In the genomic region with DNA sequence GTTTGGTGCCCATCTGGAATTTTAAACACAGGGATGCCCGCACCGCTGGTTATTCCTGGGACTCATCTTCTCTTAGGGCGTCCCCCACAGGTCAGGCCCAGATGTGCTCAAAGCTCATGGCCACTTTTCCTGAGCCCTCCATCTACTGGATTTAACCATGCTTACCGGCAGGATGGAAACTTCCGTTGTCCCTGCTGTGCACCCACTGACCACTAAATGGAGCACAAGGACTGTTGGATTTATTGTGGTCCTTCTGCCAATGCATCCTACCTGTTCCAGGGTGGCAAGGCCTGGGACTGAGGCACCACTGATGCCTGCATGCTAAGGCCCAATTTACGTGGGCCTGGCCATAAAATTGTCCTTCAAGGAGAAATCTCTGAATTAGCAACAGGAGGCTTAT, we compare ENCODE assay signal across 22 cellular contexts. TPM values are rescaled to one million over a fixed set of nuclear protein-coding genes. Genes with fewer than 3 reads are reported as not detected.
"Had no signal": no experiment of that assay in that cellular context is flagged by ENCODE, and none has a peak within 500 bp of the region (broad histone marks: within the 10 kb centered on the region; RNA-seq: fewer than 3 reads in every experiment).

No MANE protein-coding gene starts in this region.

RNA-seq across cellular contexts. Expression of gene UGT2B11, which starts 8.7 kb away (rescaled TPM):
- total RNA-seq: activated B cell treated with CpG ODN at 0.5 μM for 24 hours; activated CD4-positive, alpha-beta memory T cell treated with anti-CD3 and anti-CD28 coated beads for 36 hours; activated CD4-positive, alpha-beta T cell treated with anti-CD3 and anti-CD28 coated beads, Interleukin-2, amount 10 ng/mL, durations not matched to agents 24 days and 14 days; activated CD8-positive, alpha-beta memory T cell treated with anti-CD3 and anti-CD28 coated beads for 36 hours; activated CD8-positive, alpha-beta T cell treated with anti-CD3 and anti-CD28 coated beads for 36 hours; activated naive CD4-positive, alpha-beta T cell treated with anti-CD3 and anti-CD28 coated beads for 36 hours; activated naive CD4-positive, alpha-beta T cell treated with anti-CD3 and anti-CD28 coated beads, Interleukin-2, amount 50 U/mL, for 72 hours; activated naive CD8-positive, alpha-beta T cell treated with anti-CD3 and anti-CD28 coated beads for 36 hours; activated T-cell treated with anti-CD3 and anti-CD28 coated beads, Interleukin-2, amount 50 U/mL, for 4 hours; activated T-cell treated with anti-CD3 and anti-CD28 coated beads, Interleukin-2, amount 50 U/mL, for 72 hours; activated T-helper 1 cell treated with anti-CD3 and anti-CD28 coated beads, Interleukin-12 subunit alpha, Interleukin-12 subunit beta, Interleukin-2, Interleukin-4 antibody, amounts not matched to agents 30 ng/mL and 10 ng/mL and 1 ng/mL, durations not matched to agents 14 hours and 24 hours and 36 hours; activated T-helper 17 cell treated with anti-CD3 and anti-CD28 coated beads, Interleukin-2, amount 50 U/mL, for 72 hours; aorta; astrocyte; body of pancreas; cardiac septum; cerebellum; T-cell; T-helper 1 cell treated with Interleukin-12 subunit alpha and Interleukin-12 subunit beta and Interleukin-4 antibody, amounts not matched to agents 30 ng/mL and 1 ng/mL, for 36 hours; T-helper 17 cell; T-helper 2 cell treated with Interferon-gamma antibody and Interleukin-4, amounts not matched to agents 100 ng/mL and 5 ng/mL, for 36 hours had no signal
- polyA plus RNA-seq: adrenal gland, aorta had no signal

RNA-seq across cellular contexts. Expression of gene UGT2B28, which starts 57.0 kb away (rescaled TPM):
- total RNA-seq: activated B cell treated with CpG ODN at 0.5 μM for 24 hours; activated CD4-positive, alpha-beta memory T cell treated with anti-CD3 and anti-CD28 coated beads for 36 hours; activated CD4-positive, alpha-beta T cell treated with anti-CD3 and anti-CD28 coated beads, Interleukin-2, amount 10 ng/mL, durations not matched to agents 24 days and 14 days; activated CD8-positive, alpha-beta memory T cell treated with anti-CD3 and anti-CD28 coated beads for 36 hours; activated CD8-positive, alpha-beta T cell treated with anti-CD3 and anti-CD28 coated beads for 36 hours; activated naive CD4-positive, alpha-beta T cell treated with anti-CD3 and anti-CD28 coated beads for 36 hours; activated naive CD4-positive, alpha-beta T cell treated with anti-CD3 and anti-CD28 coated beads, Interleukin-2, amount 50 U/mL, for 72 hours; activated naive CD8-positive, alpha-beta T cell treated with anti-CD3 and anti-CD28 coated beads for 36 hours; activated T-cell treated with anti-CD3 and anti-CD28 coated beads, Interleukin-2, amount 50 U/mL, for 4 hours; activated T-cell treated with anti-CD3 and anti-CD28 coated beads, Interleukin-2, amount 50 U/mL, for 72 hours; activated T-helper 1 cell treated with anti-CD3 and anti-CD28 coated beads, Interleukin-12 subunit alpha, Interleukin-12 subunit beta, Interleukin-2, Interleukin-4 antibody, amounts not matched to agents 30 ng/mL and 10 ng/mL and 1 ng/mL, durations not matched to agents 14 hours and 24 hours and 36 hours; activated T-helper 17 cell treated with anti-CD3 and anti-CD28 coated beads, Interleukin-2, amount 50 U/mL, for 72 hours; adrenal gland; aorta; astrocyte; body of pancreas; cardiac septum; cerebellum; T-cell; T-helper 1 cell treated with Interleukin-12 subunit alpha and Interleukin-12 subunit beta and Interleukin-4 antibody, amounts not matched to agents 30 ng/mL and 1 ng/mL, for 36 hours; T-helper 17 cell; T-helper 2 cell treated with Interferon-gamma antibody and Interleukin-4, amounts not matched to agents 100 ng/mL and 5 ng/mL, for 36 hours had no signal
- polyA plus RNA-seq: adrenal gland, aorta had no signal
